In genomic region chr9:136488247-136489214, GRCh38 we compare ENCODE assay signal across 8 cellular contexts.
A peak's percentile ranks its signal among the peaks of the same experiment; 100 is the strongest.
DNase-seq lines count a peak whose midpoint lies in the region; ATAC-seq lines count a peak whose summit lies in the region.

No MANE protein-coding gene starts in this region.

- no peak for ATAC-seq in GM21825 (IDR thresholded peaks at IDR 0.05; ENCODE audit: unreplicated experiment)

- DNase-seq in NCI-H2227 (lab: John Stamatoyannopoulos, UW; ENCODE audit: unreplicated experiment) (peak; percentile 40), NCI-H2227 treated with DMSO at 0.1 percent for 48 hours (lab: John Stamatoyannopoulos, UW) (no peak), NCI-H526 treated with DMSO at 0.1 percent for 48 hours (lab: John Stamatoyannopoulos, UW) (peak; percentile 26), midbrain (lab: John Stamatoyannopoulos, UW) (peak; percentile 39)
- peak; percentile 32 to 68 for DNase-seq in activated CD8-positive, alpha-beta memory T cell treated with anti-CD3 and anti-CD28 coated beads for 1 hour (ENCODE audit: extremely low read depth in 1 of 2, low read depth in 1 of 2)
- DNase-seq in effector CD8-positive, alpha-beta T cell (lab: John Stamatoyannopoulos, UW) = peak; percentile 65
- DNase-seq in stimulated activated CD8-positive, alpha-beta memory T cell treated with anti-CD3 and anti-CD28 coated beads, Interleukin-7, amount 100 ng/mL, for 1 hour (ENCODE audit: low read depth in 2 of 2) = peak; percentile 42 to 65
